In the genomic region with DNA sequence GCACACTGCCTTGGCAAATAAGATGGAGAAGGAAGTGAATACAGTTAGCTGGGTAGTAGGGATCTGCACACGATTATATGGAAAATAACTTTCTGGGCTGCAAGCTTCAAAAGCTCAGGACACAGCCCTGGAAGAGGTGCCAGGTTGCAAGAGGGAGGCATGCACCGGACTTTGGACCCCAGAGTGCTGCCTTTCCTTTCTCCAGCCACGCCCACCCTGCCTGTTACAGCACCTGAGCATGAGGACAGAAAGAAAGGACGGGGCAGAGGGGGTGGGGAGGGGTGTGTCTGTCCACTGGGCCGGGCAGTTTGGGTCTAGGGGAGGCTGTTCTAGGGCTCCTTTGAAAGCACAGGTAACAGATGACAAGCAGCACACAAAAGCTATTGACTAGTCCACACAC, we compare ENCODE assay signal across 21 cellular contexts.
"Had no signal": no experiment of that assay in that cellular context is flagged by ENCODE, and none has a peak within 500 bp of the region (broad histone marks: within the 10 kb centered on the region; RNA-seq: fewer than 3 reads in every experiment).

No MANE protein-coding gene starts in this region.

- H3K4me1 Mint-ChIP-seq: activated naive CD8-positive, alpha-beta T cell treated with anti-CD3 and anti-CD28 coated beads, Interleukin-2, amount 10 ng/mL, durations not matched to agents 7 days and 5 days; natural killer cell had no signal

- H3K36me3 ChIP-seq: gastroesophageal sphincter, lower lobe of right lung, spleen, tibial artery had no signal

- H3K27ac ChIP-seq: coronary artery, epithelial cell of prostate, gastroesophageal sphincter, lower lobe of right lung, spleen, tibial artery had no signal

- H3K9me3 ChIP-seq: gastroesophageal sphincter, lower lobe of right lung, spleen, tibial artery had no signal

- H3K27me3 Mint-ChIP-seq: progenitor cell of endocrine pancreas; stimulated activated naive CD8-positive, alpha-beta T cell treated with anti-CD3 and anti-CD28 coated beads, Interleukin-15, Interleukin-2, amounts not matched to agents 100 ng/mL and 50 ng/mL, for 24 hours had no signal

- ATAC-seq: gastroesophageal sphincter, lower lobe of right lung, natural killer cell, WTC11 had no signal

- H3K4me3 ChIP-seq: coronary artery, gastroesophageal sphincter, lower lobe of right lung, spleen, tibial artery had no signal

- H3K27me3 ChIP-seq: spleen, tibial artery had no signal

- H3K36me3 Mint-ChIP-seq: activated naive CD8-positive, alpha-beta T cell treated with anti-CD3 and anti-CD28 coated beads, Interleukin-2, amount 10 ng/mL, durations not matched to agents 7 days and 5 days; natural killer cell; WTC11 had no signal

- H3K27ac Mint-ChIP-seq: activated naive CD4-positive, alpha-beta T cell treated with anti-CD3 and anti-CD28 coated beads for 36 hours; activated naive CD8-positive, alpha-beta T cell treated with anti-CD3 and anti-CD28 coated beads, Interleukin-2, amount 10 ng/mL, durations not matched to agents 7 days and 5 days; natural killer cell; progenitor cell of endocrine pancreas; stimulated activated naive CD8-positive, alpha-beta T cell treated with anti-CD3 and anti-CD28 coated beads, Interleukin-15, Interleukin-2, amounts not matched to agents 100 ng/mL and 50 ng/mL, for 24 hours; T-helper 1 cell treated with Interleukin-12 subunit alpha and Interleukin-12 subunit beta and Interleukin-4 antibody, amounts not matched to agents 30 μg/mL and 1 μg/mL, for 36 hours; WTC11 had no signal

- H3K4me1 ChIP-seq: gastroesophageal sphincter, lower lobe of right lung, tibial artery had no signal

- H3K9me3 Mint-ChIP-seq: activated naive CD4-positive, alpha-beta T cell treated with anti-CD3 and anti-CD28 coated beads for 36 hours; activated naive CD8-positive, alpha-beta T cell treated with anti-CD3 and anti-CD28 coated beads, Interleukin-2, amount 10 ng/mL, durations not matched to agents 7 days and 5 days; natural killer cell; stimulated activated naive CD8-positive, alpha-beta T cell treated with anti-CD3 and anti-CD28 coated beads, Interleukin-15, Interleukin-2, amounts not matched to agents 100 ng/mL and 50 ng/mL, for 24 hours; T-helper 1 cell treated with Interleukin-12 subunit alpha and Interleukin-12 subunit beta and Interleukin-4 antibody, amounts not matched to agents 30 μg/mL and 1 μg/mL, for 36 hours; WTC11 had no signal

- H3K4me3 Mint-ChIP-seq: activated naive CD4-positive, alpha-beta T cell treated with anti-CD3 and anti-CD28 coated beads for 36 hours; activated naive CD8-positive, alpha-beta T cell treated with anti-CD3 and anti-CD28 coated beads, Interleukin-2, amount 10 ng/mL, durations not matched to agents 7 days and 5 days; natural killer cell; stimulated activated naive CD8-positive, alpha-beta T cell treated with anti-CD3 and anti-CD28 coated beads, Interleukin-15, Interleukin-2, amounts not matched to agents 100 ng/mL and 50 ng/mL, for 24 hours; T-helper 1 cell treated with Interleukin-12 subunit alpha and Interleukin-12 subunit beta and Interleukin-4 antibody, amounts not matched to agents 30 μg/mL and 1 μg/mL, for 36 hours; WTC11 had no signal

- DNase-seq: activated CD4-positive, alpha-beta T cell treated with anti-CD3 and anti-CD28 coated beads, Interleukin-2, amount 50 U/mL, for 48 hours; activated CD8-positive, alpha-beta memory T cell treated with anti-CD3 and anti-CD28 coated beads, Interleukin-2, amount 50 U/mL, for 48 hours; activated naive CD4-positive, alpha-beta T cell treated with anti-CD3 and anti-CD28 coated beads for 36 hours; activated naive CD8-positive, alpha-beta T cell treated with anti-CD3 and anti-CD28 coated beads, Interleukin-2, amount 10 ng/mL, durations not matched to agents 7 days and 5 days; activated T-cell treated with anti-CD3 and anti-CD28 coated beads, Interleukin-2, amount 50 U/mL, for 48 hours; amniotic stem cell; head of caudate nucleus; lower lobe of right lung; natural killer cell; retina; spleen; stimulated activated CD4-positive, alpha-beta T cell treated with anti-CD3 and anti-CD28 coated beads, Interleukin-4, amount 100 ng/mL, for 24 hours; T1000; tibial artery had no signal
